ENCODE assay signal across 21 cellular contexts in genomic region chr22:29639096-29639495, GRCh38.
"Had no signal": no experiment of that assay in that cellular context is flagged by ENCODE, and none has a peak within 500 bp of the region (broad histone marks: within the 10 kb centered on the region; RNA-seq: fewer than 3 reads in every experiment).

No MANE protein-coding gene starts in this region.

- H3K36me3 ChIP-seq: neural progenitor cell had no signal

- H3K4me1 ChIP-seq: gastroesophageal sphincter, lower lobe of right lung, neural progenitor cell, right lobe of liver had no signal

- H3K27ac Mint-ChIP-seq: neural progenitor cell; stimulated activated memory B cell treated with anti-CD40 and anti-IgM and Interleukin-4, amounts not matched to agents 10 μg/mL and 1 μg/mL and 100 μg/mL, for 72 hours; T-cell; T-helper 2 cell treated with Interferon-gamma antibody and Interleukin-4, amounts not matched to agents 5 μg/mL and 100 μg/mL, for 36 hours had no signal

- DNase-seq: activated CD4-positive, alpha-beta T cell treated with anti-CD3 and anti-CD28 coated beads for 1 hour; activated CD4-positive, alpha-beta T cell treated with anti-CD3 and anti-CD28 coated beads, Interleukin-2, amount 50 U/mL, for 1 hour; cerebellar nuclear complex; head of caudate nucleus; kidney; lower lobe of right lung; naive B cell; posterior cingulate gyrus; right lobe of liver; small intestine; stimulated activated CD4-positive, alpha-beta T cell treated with anti-CD3 and anti-CD28 coated beads, Interleukin-2, amount 100 ng/mL, for 24 hours; T-cell; upper lobe of left lung; WERI-Rb-1 had no signal

- H3K27ac ChIP-seq: coronary artery, epithelial cell of prostate, gastroesophageal sphincter, lower lobe of right lung, neural progenitor cell, right lobe of liver, thoracic aorta, upper lobe of left lung, WERI-Rb-1 had no signal

- H3K27me3 ChIP-seq: gastroesophageal sphincter, neural progenitor cell, right lobe of liver, upper lobe of left lung had no signal

- FAIRE-seq: kidney, small intestine had no signal

- H3K9me3 ChIP-seq: gastroesophageal sphincter, lower lobe of right lung, right lobe of liver, thoracic aorta, upper lobe of left lung had no signal

- H3K4me2 ChIP-seq: neural progenitor cell had no signal

- H3K9ac ChIP-seq: neural progenitor cell had no signal

- H3K4me3 ChIP-seq: coronary artery, gastroesophageal sphincter, lower lobe of right lung, neural progenitor cell, right lobe of liver, thoracic aorta, upper lobe of left lung had no signal

- H3K27me3 Mint-ChIP-seq: naive B cell; stimulated activated memory B cell treated with anti-CD40 and anti-IgM and Interleukin-4, amounts not matched to agents 10 μg/mL and 1 μg/mL and 100 μg/mL, for 72 hours; T-cell had no signal

- H3K9me3 Mint-ChIP-seq: naive B cell; neural progenitor cell; stimulated activated memory B cell treated with anti-CD40 and anti-IgM and Interleukin-4, amounts not matched to agents 10 μg/mL and 1 μg/mL and 100 μg/mL, for 72 hours; T-cell; T-helper 2 cell treated with Interferon-gamma antibody and Interleukin-4, amounts not matched to agents 5 μg/mL and 100 μg/mL, for 36 hours had no signal

- H2AFZ ChIP-seq: neural progenitor cell had no signal

- ATAC-seq: gastroesophageal sphincter; lower lobe of right lung; right lobe of liver; stimulated activated memory B cell treated with anti-CD40 and anti-IgM and Interleukin-4, amounts not matched to agents 10 μg/mL and 1 μg/mL and 100 μg/mL, for 72 hours; T-cell had no signal

- H3K4me1 Mint-ChIP-seq: stimulated activated memory B cell treated with anti-CD40 and anti-IgM and Interleukin-4, amounts not matched to agents 10 μg/mL and 1 μg/mL and 100 μg/mL, for 72 hours had no signal

- H3K4me3 Mint-ChIP-seq: naive B cell; neural progenitor cell; stimulated activated memory B cell treated with anti-CD40 and anti-IgM and Interleukin-4, amounts not matched to agents 10 μg/mL and 1 μg/mL and 100 μg/mL, for 72 hours; T-cell; T-helper 2 cell treated with Interferon-gamma antibody and Interleukin-4, amounts not matched to agents 5 μg/mL and 100 μg/mL, for 36 hours had no signal
